1 cellular context compared by ENCODE assay signal in genomic region chr2:240569523-240569997, GRCh38.
TF ChIP-seq lines count a peak whose summit lies in the region.

No MANE protein-coding gene starts in this region.

TF ChIP-seq in endothelial cell of umbilical vein, 7 proteins besides CTCF, POLR2A, EP300 and RAD21:
- no peak for TF ChIP-seq FOS (IDR thresholded peaks at IDR 0.05; ENCODE audit: borderline replicate concordance, insufficient read depth, low read length)
- no peak for TF ChIP-seq MAX (IDR thresholded peaks at IDR 0.05; ENCODE audit: insufficient read depth, insufficient read length)
- TF ChIP-seq POLR2AphosphoS5 (IDR thresholded peaks at IDR 0.05; ENCODE audit: insufficient read depth, low read depth, low read length) = no peak
- no peak for TF ChIP-seq JUN (IDR thresholded peaks at IDR 0.05; ENCODE audit: borderline replicate concordance, insufficient read depth, insufficient read length, low read depth)
- TF ChIP-seq EZH2 (IDR thresholded peaks at IDR 0.05; ENCODE audit: borderline replicate concordance, low read depth, low read length, severe bottlenecking) = no peak
- TF ChIP-seq GATA2 (IDR thresholded peaks at IDR 0.05; ENCODE audit: insufficient read depth, insufficient read length, low read depth, low read length) = no peak
- no peak for TF ChIP-seq MYC (IDR thresholded peaks at IDR 0.05; ENCODE audit: low read depth, low read length)
